Comparison of ENCODE assay signal across 28 cellular contexts in genomic region chr4:14878681-14879080, GRCh38.
"Had no signal": no experiment of that assay in that cellular context is flagged by ENCODE, and none has a peak within 500 bp of the region (broad histone marks: within the 10 kb centered on the region; RNA-seq: fewer than 3 reads in every experiment).

No MANE protein-coding gene starts in this region.

- H3K27me3 ChIP-seq: ascending aorta, body of pancreas, SJCRH30 had no signal

- H3K9ac ChIP-seq: KMS-11 had no signal

- ATAC-seq: activated CD4-positive, alpha-beta T cell treated with anti-CD3 and anti-CD28 coated beads for 36 hours; activated CD4-positive, CD25-positive, alpha-beta regulatory T cell treated with anti-CD3 and anti-CD28 coated beads, Interleukin-2, amount 50 U/mL, for 24 hours; activated CD8-positive, alpha-beta T cell treated with anti-CD3 and anti-CD28 coated beads, Interleukin-2, amount 10 ng/mL, durations not matched to agents 7 days and 5 days; activated T-cell treated with anti-CD3 and anti-CD28 coated beads, Interleukin-2, amount 50 U/mL, for 4 hours; body of pancreas; Panc1; WTC11 had no signal

- H3K9me3 Mint-ChIP-seq: activated naive CD4-positive, alpha-beta T cell treated with anti-CD3 and anti-CD28 coated beads for 36 hours; activated T-cell treated with anti-CD3 and anti-CD28 coated beads, Interleukin-2, amount 50 U/mL, for 4 hours had no signal

- H3K27ac Mint-ChIP-seq: activated CD4-positive, alpha-beta T cell treated with anti-CD3 and anti-CD28 coated beads for 36 hours; activated CD8-positive, alpha-beta T cell treated with anti-CD3 and anti-CD28 coated beads, Interleukin-2, amount 10 ng/mL, durations not matched to agents 7 days and 5 days; activated naive CD4-positive, alpha-beta T cell treated with anti-CD3 and anti-CD28 coated beads for 36 hours; activated naive CD8-positive, alpha-beta T cell; activated T-helper 1 cell treated with anti-CD3 and anti-CD28 coated beads, Interleukin-12 subunit alpha, Interleukin-12 subunit beta, Interleukin-2, Interleukin-4 antibody, amounts not matched to agents 30 ng/mL and 10 ng/mL and 1 ng/mL, durations not matched to agents 14 hours and 24 hours and 36 hours; WTC11 had no signal

- H3K4me2 ChIP-seq: KMS-11 had no signal

- FAIRE-seq: bronchial epithelial cell, TTC549 had no signal

- H3K9me3 ChIP-seq: ascending aorta, body of pancreas, SJCRH30 had no signal

- H3K36me3 ChIP-seq: ascending aorta, SJCRH30 had no signal

- H3K36me3 Mint-ChIP-seq: activated naive CD8-positive, alpha-beta T cell; WTC11 had no signal

- H3K4me3 Mint-ChIP-seq: activated CD4-positive, alpha-beta T cell treated with anti-CD3 and anti-CD28 coated beads for 36 hours; activated CD4-positive, alpha-beta T cell treated with anti-CD3 and anti-CD28 coated beads, Interleukin-2, amount 10 ng/mL, durations not matched to agents 7 days and 5 days; activated CD8-positive, alpha-beta T cell treated with anti-CD3 and anti-CD28 coated beads, Interleukin-2, amount 10 ng/mL, durations not matched to agents 7 days and 5 days; activated naive CD4-positive, alpha-beta T cell treated with anti-CD3 and anti-CD28 coated beads for 36 hours; activated naive CD8-positive, alpha-beta T cell; activated T-cell treated with anti-CD3 and anti-CD28 coated beads, Interleukin-2, amount 50 U/mL, for 4 hours; activated T-helper 1 cell treated with anti-CD3 and anti-CD28 coated beads, Interleukin-12 subunit alpha, Interleukin-12 subunit beta, Interleukin-2, Interleukin-4 antibody, amounts not matched to agents 30 ng/mL and 10 ng/mL and 1 ng/mL, durations not matched to agents 14 hours and 24 hours and 36 hours; WTC11 had no signal

- H3K27me3 Mint-ChIP-seq: activated CD4-positive, alpha-beta T cell treated with anti-CD3 and anti-CD28 coated beads for 36 hours; activated CD4-positive, alpha-beta T cell treated with anti-CD3 and anti-CD28 coated beads, Interleukin-2, amount 10 ng/mL, durations not matched to agents 7 days and 5 days; activated naive CD8-positive, alpha-beta T cell had no signal

- H3K4me3 ChIP-seq: ascending aorta, body of pancreas, SJCRH30, SK-N-MC had no signal

- H3K4me1 ChIP-seq: body of pancreas, SJCRH30 had no signal

- DNase-seq: activated CD4-positive, alpha-beta T cell treated with anti-CD3 and anti-CD28 coated beads for 36 hours; activated CD4-positive, alpha-beta T cell treated with anti-CD3 and anti-CD28 coated beads, Interleukin-2, amount 10 ng/mL, durations not matched to agents 7 days and 5 days; activated CD4-positive, alpha-beta T cell treated with anti-CD3 and anti-CD28 coated beads, Interleukin-2, amount 50 U/mL, for 48 hours; activated CD8-positive, alpha-beta T cell treated with anti-CD3 and anti-CD28 coated beads, Interleukin-2, amount 10 ng/mL, durations not matched to agents 7 days and 5 days; activated gamma-delta T cell treated with Interleukin-2 at 50 U/mL for 16 hours; activated naive CD4-positive, alpha-beta T cell treated with anti-CD3 and anti-CD28 coated beads for 36 hours; activated T-cell treated with anti-CD3 and anti-CD28 coated beads, Interleukin-2, amount 50 U/mL, for 4 hours; body of pancreas; caudate nucleus; NCI-H1092 treated with DMSO at 0.1 percent for 48 hours; NCI-H1417; NCI-H1694; NCI-H1930; NCI-H2081 treated with DMSO at 0.1 percent for 48 hours; NCI-H226; NCI-H446 treated with DMSO at 0.1 percent for 48 hours; SHP77; SJCRH30 had no signal

- H3K27ac ChIP-seq: ascending aorta, body of pancreas, KMS-11, SJCRH30, SK-N-MC had no signal
